Comparison of ENCODE assay signal across 18 cellular contexts in genomic region chr1:116148967-116149366, GRCh38. TPM values are rescaled to one million over a fixed set of nuclear protein-coding genes. Genes with fewer than 3 reads are reported as not detected.
"Had no signal": no experiment of that assay in that cellular context is flagged by ENCODE, and none has a peak within 500 bp of the region (broad histone marks: within the 10 kb centered on the region; RNA-seq: fewer than 3 reads in every experiment).

No MANE protein-coding gene starts in this region.

- DNase-seq: IMR-90, Kasumi-1, KG1, MM.1S, NCI-H1092 treated with DMSO at 0.1 percent for 48 hours, NCI-H1436, NCI-H187, NCI-H2029, NCI-H2171 treated with DMSO at 0.1 percent for 48 hours, NCI-H345, NCI-H446 treated with DMSO at 0.1 percent for 48 hours, NCI-H510A treated with DMSO at 0.1 percent for 48 hours, NCI-H69, NCI-H774, Right ventricle myocardium superior, RPMI8226 had no signal

RNA-seq across cellular contexts. Expression of gene MAB21L3, which starts 37.8 kb away (rescaled TPM):
- total RNA-seq: HT1080, IMR-90, Right ventricle myocardium superior, SK-MEL-5 had no signal
